ENCODE assay signal across 8 cellular contexts in genomic region chr12:40598073-40598472, GRCh38.
"Had no signal": no experiment of that assay in that cellular context is flagged by ENCODE, and none has a peak within 500 bp of the region (broad histone marks: within the 10 kb centered on the region; RNA-seq: fewer than 3 reads in every experiment).

No MANE protein-coding gene starts in this region.

- FAIRE-seq: HepG2 had no signal

- H3K36me3 ChIP-seq: HAP-1 had no signal

- H3K9ac ChIP-seq: GM23248 had no signal

- H2AFZ ChIP-seq: GM23248 had no signal

- H3K4me1 ChIP-seq: HAP-1 had no signal

- H3K9me3 ChIP-seq: HAP-1 had no signal

- DNase-seq: GM23248, GOT3, H7, HFFc6, KBM-7 had no signal

- H3K4me3 ChIP-seq: GM23248, HAP-1 had no signal

- H3K27ac ChIP-seq: GM23248, HL-60 had no signal
